1 cellular context compared by ENCODE assay signal in the genomic region with DNA sequence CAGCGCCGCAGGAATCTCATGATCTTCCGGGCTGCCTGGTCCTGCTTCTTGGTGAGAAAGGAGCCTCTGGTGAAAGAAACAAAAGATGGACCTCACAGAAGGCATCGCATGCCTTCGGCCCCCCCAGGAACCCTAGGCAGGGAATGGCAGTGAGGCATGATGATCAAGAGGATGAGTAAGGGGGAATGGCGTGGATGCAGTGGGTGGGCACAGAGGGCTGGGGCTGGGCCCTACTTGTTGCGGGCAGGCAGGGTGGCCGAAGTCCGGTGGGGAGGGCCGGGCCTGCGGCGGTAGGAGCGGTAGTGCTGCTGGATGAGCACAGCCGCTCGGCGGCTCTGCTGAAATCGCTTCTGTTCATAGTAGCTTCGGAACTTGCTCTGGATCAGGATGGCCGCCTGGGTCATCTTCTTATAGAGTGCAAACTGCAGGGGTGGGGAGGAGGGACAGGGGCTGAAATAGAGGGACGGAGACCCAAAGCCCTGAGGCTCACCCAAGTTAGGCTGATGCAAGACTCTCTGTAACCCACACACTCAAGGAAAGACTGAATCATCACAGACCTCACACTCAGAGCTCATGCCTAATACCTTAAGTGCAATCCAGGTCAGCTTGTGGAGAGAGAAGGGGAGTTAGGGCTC.
TF ChIP-seq lines count a peak whose summit lies in the region.

No MANE protein-coding gene starts in this region.

TF ChIP-seq in HEK293, 187 proteins besides CTCF, POLR2A, EP300 and RAD21 (continued from another document):
- 0 out of 2 replicates have a peak, but pooled peaks have one; percentile 30 for TF ChIP-seq ZFP69B (tag by site-specific recombination; IDR thresholded peaks at IDR 0.05)
- 0 out of 2 replicates have a peak, but pooled peaks have one; percentile 24 for TF ChIP-seq ZNF558 (tag by site-specific recombination; IDR thresholded peaks at IDR 0.05)
- TF ChIP-seq ZNF302 (tag by site-specific recombination; IDR thresholded peaks at IDR 0.05; ENCODE audit: low read depth) = no peak
- TF ChIP-seq ZBTB6 (tag by site-specific recombination; IDR thresholded peaks at IDR 0.05) = no peak
- TF ChIP-seq ZBTB17 (tag by site-specific recombination; IDR thresholded peaks at IDR 0.05) = peak; percentile 57
- peak; percentile 29; the same call in 1 of the 2 replicates for TF ChIP-seq ZNF394 (tag by site-specific recombination; IDR thresholded peaks at IDR 0.05; ENCODE audit: borderline replicate concordance)
- peak; percentile 65 for TF ChIP-seq PATZ1 (tag by site-specific recombination; IDR thresholded peaks at IDR 0.05)
- no peak for TF ChIP-seq ZFP41 (tag by site-specific recombination; IDR thresholded peaks at IDR 0.05; ENCODE audit: borderline replicate concordance)
- TF ChIP-seq ZNF202 (tag by site-specific recombination; IDR thresholded peaks at IDR 0.05; ENCODE audit: borderline replicate concordance) = no peak
- 0 out of 2 replicates have a peak, but pooled peaks have one; percentile 16 for TF ChIP-seq ZNF692 (tag by site-specific recombination; IDR thresholded peaks at IDR 0.05)
- peak; percentile 30; the same call in 1 of the 2 replicates for TF ChIP-seq ZNF341 (tag by site-specific recombination; IDR thresholded peaks at IDR 0.05; ENCODE audit: low read depth)
- TF ChIP-seq ZFHX2 (tag by site-specific recombination; conservative IDR thresholded peaks at IDR 0.05) = peak; percentile 84
- TF ChIP-seq ZEB2 (tag by site-specific recombination; IDR thresholded peaks at IDR 0.05) = peak; percentile 26; the same call in 1 of the 2 replicates
- TF ChIP-seq ZNF398 (tag by site-specific recombination; IDR thresholded peaks at IDR 0.05) = peak; percentile 25; the same call in 1 of the 2 replicates
- peak; percentile 65 for TF ChIP-seq SCRT2 (tag by site-specific recombination; IDR thresholded peaks at IDR 0.05)
- TF ChIP-seq ZNF211 (tag by site-specific recombination; IDR thresholded peaks at IDR 0.05; ENCODE audit: low read depth) = no peak
- no peak for TF ChIP-seq ZNF350 (tag by site-specific recombination; IDR thresholded peaks at IDR 0.05)
- TF ChIP-seq ZNF660 (tag by site-specific recombination; IDR thresholded peaks at IDR 0.05) = peak; percentile 33; the same call in 1 of the 2 replicates
TF ChIP-seq in HEK293: peak in this region for 14.
